In genomic region chr17:78716292-78716691, GRCh38 we compare ENCODE assay signal across 11 cellular contexts.
DNase-seq lines count a peak whose midpoint lies in the region; ATAC-seq and TF ChIP-seq lines count a peak whose summit lies in the region.
"Had no signal": no experiment of that assay in that cellular context is flagged by ENCODE, and none has a peak within 500 bp of the region (broad histone marks: within the 10 kb centered on the region; RNA-seq: fewer than 3 reads in every experiment).

No MANE protein-coding gene starts in this region.

- H3K27me3 ChIP-seq in right cardiac atrium (ENCODE audit: control insufficient read depth, insufficient read depth) = no peaks in the 10 kb centered on the region
- no peaks in the 10 kb centered on the region for H3K27me3 ChIP-seq in muscle layer of colon (ENCODE audit: control insufficient read depth in 1 of 2, insufficient read depth in 2 of 2, low read length in 2 of 2)
- H3K27me3 ChIP-seq in upper lobe of right lung = no peaks in the 10 kb centered on the region

- no peaks in the 10 kb centered on the region for H3K27me3 Mint-ChIP-seq in activated naive CD8-positive, alpha-beta T cell treated with anti-CD3 and anti-CD28 coated beads, Interleukin-2, amount 50 U/mL, for 24 hours

- DNase-seq in right cardiac atrium = no peak
- DNase-seq in left ventricle myocardium superior = no peak
- no peak for DNase-seq in activated naive CD8-positive, alpha-beta T cell treated with anti-CD3 and anti-CD28 coated beads, Interleukin-2, amount 50 U/mL, for 24 hours
- no peak for DNase-seq in upper lobe of right lung
- no peak for DNase-seq in stimulated activated naive CD4-positive, alpha-beta T cell (lab: John Stamatoyannopoulos, UW)
- DNase-seq in NCI-H748 (lab: John Stamatoyannopoulos, UW; ENCODE audit: unreplicated experiment) = no peak
- DNase-seq in NCI-H1105 treated with DMSO at 0.1 percent for 48 hours (lab: John Stamatoyannopoulos, UW) = no peak
- DNase-seq: activated gamma-delta T cell treated with Interleukin-2 at 50 U/mL for 16 hours, NCI-H2081 treated with DMSO at 0.1 percent for 48 hours had no signal

- intact Hi-C loops in right cardiac atrium (cut with DNase I) = loop anchor here in 1 of 4 donors (10.0 kb wide), 1 partner anchor 69 kb away; the partner anchor contains the start of gene CYTH1
- intact Hi-C loops in left ventricle myocardium superior (cut with micrococcal nuclease) = no loop called here
- intact Hi-C loops in upper lobe of right lung (cut with DNase I) = no loop called here

- H3K27ac Mint-ChIP-seq in activated naive CD8-positive, alpha-beta T cell treated with anti-CD3 and anti-CD28 coated beads, Interleukin-2, amount 50 U/mL, for 24 hours = peak overlapping the region; percentile 91
- H3K27ac Mint-ChIP-seq: GM23338 had no signal

- H3K27ac ChIP-seq in right cardiac atrium (ENCODE audit: low read length) (no peak overlapping the region), muscle layer of colon (ENCODE audit: low read depth, low read length) (peak overlapping the region; percentile 53), upper lobe of right lung (peak overlapping the region; percentile 24)

- H3K4me1 ChIP-seq in right cardiac atrium (ENCODE audit: control insufficient read depth, insufficient read depth, low read length) (peaks cover 14% of the 10 kb centered on the region), muscle layer of colon (ENCODE audit: insufficient read depth, low read length) (peaks cover 63% of the 10 kb centered on the region), upper lobe of right lung (peaks cover 64% of the 10 kb centered on the region)

- WGBS in right cardiac atrium = 23% methylated on average over 1 of the region's 1 CpG

- no peaks in the 10 kb centered on the region for H3K36me3 Mint-ChIP-seq in activated naive CD8-positive, alpha-beta T cell treated with anti-CD3 and anti-CD28 coated beads, Interleukin-2, amount 50 U/mL, for 24 hours (ENCODE audit: low read depth)

- H3K9me3 ChIP-seq in right cardiac atrium (ENCODE audit: control insufficient read depth, low read length) (no peaks in the 10 kb centered on the region), muscle layer of colon (ENCODE audit: low read length) (no peaks in the 10 kb centered on the region), upper lobe of right lung (no peaks in the 10 kb centered on the region)

- peak overlapping the region; percentile 63 for H3K4me3 Mint-ChIP-seq in activated naive CD8-positive, alpha-beta T cell treated with anti-CD3 and anti-CD28 coated beads, Interleukin-2, amount 50 U/mL, for 24 hours

- peak overlapping the region; percentile 37 for H3K4me3 ChIP-seq in right cardiac atrium (ENCODE audit: low read length)
- H3K4me3 ChIP-seq in muscle layer of colon (ENCODE audit: low read depth in 1 of 2, low read length in 2 of 2) = peak overlapping the region in 1 of 2 donors; percentile 89
- H3K4me3 ChIP-seq in upper lobe of right lung = no peak overlapping the region

- H3K4me1 Mint-ChIP-seq in activated naive CD8-positive, alpha-beta T cell treated with anti-CD3 and anti-CD28 coated beads, Interleukin-2, amount 50 U/mL, for 24 hours = peaks cover 92% of the 10 kb centered on the region

- H3K9me3 Mint-ChIP-seq in activated naive CD8-positive, alpha-beta T cell treated with anti-CD3 and anti-CD28 coated beads, Interleukin-2, amount 50 U/mL, for 24 hours = no peaks in the 10 kb centered on the region
- H3K9me3 Mint-ChIP-seq: GM23338 had no signal

- no peak overlapping the region for H3K9ac ChIP-seq in muscle layer of colon (ENCODE audit: low read length)

- ATAC-seq in right cardiac atrium (no peak), left ventricle myocardium superior (no peak), upper lobe of right lung (no peak)
- no peak for ATAC-seq in activated naive CD8-positive, alpha-beta T cell treated with anti-CD3 and anti-CD28 coated beads, Interleukin-2, amount 50 U/mL, for 24 hours

- TF ChIP-seq CTCF in upper lobe of right lung (IDR thresholded peaks at IDR 0.05) = no peak

- H3K36me3 ChIP-seq in muscle layer of colon (ENCODE audit: insufficient read depth, low read length) (no peaks in the 10 kb centered on the region), upper lobe of right lung (no peaks in the 10 kb centered on the region)
